ENCODE assay signal across 16 cellular contexts in genomic region chr1:161048949-161049722, GRCh38. TPM values are rescaled to one million over a fixed set of nuclear protein-coding genes. Genes with fewer than 3 reads are reported as not detected.
DNase-seq lines count a peak whose midpoint lies in the region; ATAC-seq lines count a peak whose summit lies in the region.
"Had no signal": no experiment of that assay in that cellular context is flagged by ENCODE, and none has a peak within 500 bp of the region (broad histone marks: within the 10 kb centered on the region; RNA-seq: fewer than 3 reads in every experiment).

No MANE protein-coding gene starts in this region.

- peaks cover 46% of the 10 kb centered on the region for H3K4me1 Mint-ChIP-seq in activated CD4-positive, alpha-beta T cell treated with anti-CD3 and anti-CD28 coated beads, Interleukin-2, amount 10 ng/mL, durations not matched to agents 7 days and 5 days
- H3K4me1 Mint-ChIP-seq in T-cell = peaks cover 29 to 44% (median 33%) of the 10 kb centered on the region in 3 donors
- peaks cover 42 to 45% of the 10 kb centered on the region in 2 donors for H3K4me1 Mint-ChIP-seq in effector memory CD8-positive, alpha-beta T cell (ENCODE audit: low read depth in 2 of 2)
- H3K4me1 Mint-ChIP-seq in stimulated activated effector memory CD8-positive, alpha-beta T cell treated with anti-CD3 and anti-CD28 coated beads, Interleukin-12 subunit alpha, Interleukin-12 subunit beta, amount 100 ng/mL, for 72 hours = peaks cover 59% of the 10 kb centered on the region

- no peaks in the 10 kb centered on the region for H3K27me3 Mint-ChIP-seq in activated CD4-positive, alpha-beta T cell treated with anti-CD3 and anti-CD28 coated beads, Interleukin-2, amount 10 ng/mL, durations not matched to agents 7 days and 5 days
- H3K27me3 Mint-ChIP-seq in T-cell = no peaks in the 10 kb centered on the region
- H3K27me3 Mint-ChIP-seq in effector memory CD8-positive, alpha-beta T cell = no peaks in the 10 kb centered on the region

- ATAC-seq in T-cell (replicated peaks in 1 of 4) (no peak), HG03571 (IDR thresholded peaks at IDR 0.05; ENCODE audit: unreplicated experiment) (no peak), HG03280 (IDR thresholded peaks at IDR 0.05; ENCODE audit: unreplicated experiment) (no peak)
- ATAC-seq in effector memory CD8-positive, alpha-beta T cell (replicated peaks) = no peak
- no peak for ATAC-seq in stimulated activated effector memory CD8-positive, alpha-beta T cell treated with anti-CD3 and anti-CD28 coated beads, Interleukin-12 subunit alpha, Interleukin-12 subunit beta, amount 100 ng/mL, for 72 hours
- ATAC-seq: A549, left colon, Panc1 had no signal

- DNase-seq in activated CD4-positive, alpha-beta T cell treated with anti-CD3 and anti-CD28 coated beads, Interleukin-2, amount 10 ng/mL, durations not matched to agents 7 days and 5 days = no peak
- no peak for DNase-seq in activated CD4-positive, alpha-beta T cell treated with anti-CD3 and anti-CD28 coated beads, Interleukin-2, amount 50 U/mL, for 48 hours
- DNase-seq in T-cell (no peak), UCSD-AML1 (lab: John Stamatoyannopoulos, UW; ENCODE audit: unreplicated experiment) (no peak)
- DNase-seq in effector memory CD8-positive, alpha-beta T cell = no peak
- DNase-seq in stimulated activated effector memory CD8-positive, alpha-beta T cell treated with anti-CD3 and anti-CD28 coated beads, Interleukin-12 subunit alpha, Interleukin-12 subunit beta, amount 100 ng/mL, for 72 hours (ENCODE audit: low spot score in 2 of 2) = no peak
- DNase-seq: EL; left colon; small intestine; stimulated activated naive CD4-positive, alpha-beta T cell; upper lobe of left lung had no signal

- no peak overlapping the region for H3K4me3 Mint-ChIP-seq in activated CD4-positive, alpha-beta T cell treated with anti-CD3 and anti-CD28 coated beads, Interleukin-2, amount 10 ng/mL, durations not matched to agents 7 days and 5 days
- H3K4me3 Mint-ChIP-seq in T-cell = no peak overlapping the region
- peak overlapping the region in 1 of 2 donors; percentile 25 for H3K4me3 Mint-ChIP-seq in effector memory CD8-positive, alpha-beta T cell
- no peak overlapping the region for H3K4me3 Mint-ChIP-seq in stimulated activated effector memory CD8-positive, alpha-beta T cell treated with anti-CD3 and anti-CD28 coated beads, Interleukin-12 subunit alpha, Interleukin-12 subunit beta, amount 100 ng/mL, for 72 hours

- H3K36me3 Mint-ChIP-seq in activated CD4-positive, alpha-beta T cell treated with anti-CD3 and anti-CD28 coated beads, Interleukin-2, amount 10 ng/mL, durations not matched to agents 7 days and 5 days (ENCODE audit: low read depth) = peaks cover 71% of the 10 kb centered on the region
- peaks cover 50% of the 10 kb centered on the region for H3K36me3 Mint-ChIP-seq in T-cell
- H3K36me3 Mint-ChIP-seq in effector memory CD8-positive, alpha-beta T cell (ENCODE audit: insufficient read depth) = peaks cover 89% of the 10 kb centered on the region
- peaks cover 100% of the 10 kb centered on the region for H3K36me3 Mint-ChIP-seq in stimulated activated effector memory CD8-positive, alpha-beta T cell treated with anti-CD3 and anti-CD28 coated beads, Interleukin-12 subunit alpha, Interleukin-12 subunit beta, amount 100 ng/mL, for 72 hours

- H3K9me3 Mint-ChIP-seq in activated CD4-positive, alpha-beta T cell treated with anti-CD3 and anti-CD28 coated beads, Interleukin-2, amount 10 ng/mL, durations not matched to agents 7 days and 5 days = no peaks in the 10 kb centered on the region
- no peaks in the 10 kb centered on the region for H3K9me3 Mint-ChIP-seq in T-cell
- H3K9me3 Mint-ChIP-seq in effector memory CD8-positive, alpha-beta T cell = no peaks in the 10 kb centered on the region
- no peaks in the 10 kb centered on the region for H3K9me3 Mint-ChIP-seq in stimulated activated effector memory CD8-positive, alpha-beta T cell treated with anti-CD3 and anti-CD28 coated beads, Interleukin-12 subunit alpha, Interleukin-12 subunit beta, amount 100 ng/mL, for 72 hours

- POLR2A ChIA-PET in activated CD4-positive, alpha-beta T cell treated with anti-CD3 and anti-CD28 coated beads, Interleukin-2, amount 10 ng/mL, durations not matched to agents 7 days and 5 days (lab: Charles Lee) = no interaction called here
- POLR2A ChIA-PET in T-cell (lab: Charles Lee) = interaction anchor here in 1 of 2 donors (0.7 kb wide), 1 partner anchor 105 kb away, joined by 11 read pairs; no protein-coding TSS in a partner anchor

- CTCF ChIA-PET in activated CD4-positive, alpha-beta T cell treated with anti-CD3 and anti-CD28 coated beads, Interleukin-2, amount 10 ng/mL, durations not matched to agents 7 days and 5 days (lab: Charles Lee) = interaction anchor here (0.8 to 2.3 kb wide), 3 partner anchors 21 to 49 kb away, joined by 3 to 9 read pairs (median 3); partner anchors contain the start of gene ARHGAP30
- CTCF ChIA-PET in T-cell (lab: Charles Lee) = no interaction called here

- H3K27ac Mint-ChIP-seq in activated CD4-positive, alpha-beta T cell treated with anti-CD3 and anti-CD28 coated beads, Interleukin-2, amount 10 ng/mL, durations not matched to agents 7 days and 5 days = peak overlapping the region; percentile 48
- H3K27ac Mint-ChIP-seq in T-cell = peak overlapping the region; percentile 60 to 74
- H3K27ac Mint-ChIP-seq in effector memory CD8-positive, alpha-beta T cell = peak overlapping the region; percentile 78 to 81
- H3K27ac Mint-ChIP-seq in stimulated activated effector memory CD8-positive, alpha-beta T cell treated with anti-CD3 and anti-CD28 coated beads, Interleukin-12 subunit alpha, Interleukin-12 subunit beta, amount 100 ng/mL, for 72 hours = peak overlapping the region; percentile 99

RNA-seq across cellular contexts. Expression of gene USF1, which starts 3.4 kb away (rescaled TPM):
- 10 to 100 TPM; 78.0 to 81.2 TPM for total RNA-seq in activated CD4-positive, alpha-beta T cell treated with anti-CD3 and anti-CD28 coated beads, Interleukin-2, amount 10 ng/mL, durations not matched to agents 7 days and 5 days
- 10 to 100 TPM; 65.4 to 96.1 (median 92.2) TPM for total RNA-seq in T-cell

RNA-seq across cellular contexts. Expression of gene TSTD1, which starts 10.4 kb away (rescaled TPM):
- 10 to 100 TPM; 33.5 to 43.6 TPM for total RNA-seq in activated CD4-positive, alpha-beta T cell treated with anti-CD3 and anti-CD28 coated beads, Interleukin-2, amount 10 ng/mL, durations not matched to agents 7 days and 5 days
- 100 to 1,000 TPM in 2 of 5 donors, 10 to 100 TPM in 3; 39.9 to 130 (median 94.8) TPM for total RNA-seq in T-cell

RNA-seq across cellular contexts. Expression of gene ARHGAP30, which starts 20.6 kb away (rescaled TPM):
- total RNA-seq in activated CD4-positive, alpha-beta T cell treated with anti-CD3 and anti-CD28 coated beads, Interleukin-2, amount 10 ng/mL, durations not matched to agents 7 days and 5 days = 100 to 1,000 TPM; 244 to 304 TPM
- total RNA-seq in T-cell = 100 to 1,000 TPM; 193 to 299 (median 279) TPM

RNA-seq across cellular contexts. Expression of gene F11R, which starts 28.2 kb away (rescaled TPM):
- 10 to 100 TPM; 14.1 to 15.6 TPM for total RNA-seq in activated CD4-positive, alpha-beta T cell treated with anti-CD3 and anti-CD28 coated beads, Interleukin-2, amount 10 ng/mL, durations not matched to agents 7 days and 5 days
- total RNA-seq in T-cell = 10 to 100 TPM; 14.6 to 21.0 (median 18.7) TPM

RNA-seq across cellular contexts. Expression of gene NECTIN4, which starts 40.2 kb away (rescaled TPM):
- under 1 TPM in 1 of 2 experiments, not detected in 1; 0.15 TPM for total RNA-seq in activated CD4-positive, alpha-beta T cell treated with anti-CD3 and anti-CD28 coated beads, Interleukin-2, amount 10 ng/mL, durations not matched to agents 7 days and 5 days
- total RNA-seq in T-cell = under 1 TPM in 1 of 5 donors, not detected in 4; 0.06 TPM
- total RNA-seq: cardiac septum had no signal

Comparison
In these comparisons a context has a peak if more than half of its experiments do, and no peak if none do; other contexts are left out.
1. H3K27ac Mint-ChIP-seq: peak in every context shown above with its lines; median percentile 99 in stimulated activated effector memory CD8-positive, alpha-beta T cell treated with anti-CD3 and anti-CD28 coated beads, Interleukin-12 subunit alpha, Interleukin-12 subunit beta, amount 100 ng/mL, for 72 hours; 80 in effector memory CD8-positive, alpha-beta T cell; 67 in T-cell; 48 in activated CD4-positive, alpha-beta T cell treated with anti-CD3 and anti-CD28 coated beads, Interleukin-2, amount 10 ng/mL, durations not matched to agents 7 days and 5 days.